27 cellular contexts compared by ENCODE assay signal in genomic region chr14:38128640-38129039, GRCh38.
"Had no signal": no experiment of that assay in that cellular context is flagged by ENCODE, and none has a peak within 500 bp of the region (broad histone marks: within the 10 kb centered on the region; RNA-seq: fewer than 3 reads in every experiment).

No MANE protein-coding gene starts in this region.

- DNase-seq: activated CD4-positive, alpha-beta memory T cell treated with anti-CD3 and anti-CD28 coated beads, Interleukin-2, amount 10 ng/mL, durations not matched to agents 7 days and 5 days; activated CD4-positive, alpha-beta T cell treated with anti-CD3 and anti-CD28 coated beads for 4 hours; activated CD4-positive, alpha-beta T cell treated with anti-CD3 and anti-CD28 coated beads, Interleukin-2, amount 10 ng/mL, durations not matched to agents 7 days and 5 days; activated CD4-positive, alpha-beta T cell treated with anti-CD3 and anti-CD28 coated beads, Interleukin-2, amount 50 U/mL, for 4 hours; activated CD4-positive, CD25-positive, alpha-beta regulatory T cell; activated CD4-positive, CD25-positive, alpha-beta regulatory T cell treated with anti-CD3 and anti-CD28 coated beads, Interleukin-2, amount 50 U/mL, for 72 hours; activated CD8-positive, alpha-beta memory T cell treated with anti-CD3 and anti-CD28 coated beads, Interleukin-2, amount 50 U/mL, for 48 hours; activated gamma-delta T cell; activated naive CD4-positive, alpha-beta T cell; activated naive CD4-positive, alpha-beta T cell treated with anti-CD3 and anti-CD28 coated beads, Interleukin-2, amount 10 ng/mL, durations not matched to agents 7 days and 5 days; activated naive CD8-positive, alpha-beta T cell treated with anti-CD3 and anti-CD28 coated beads, Interleukin-2, amount 10 ng/mL, durations not matched to agents 7 days and 5 days; activated T-cell treated with anti-CD3 and anti-CD28 coated beads for 4 hours; activated T-cell treated with anti-CD3 and anti-CD28 coated beads, Interleukin-2, amount 50 U/mL, for 24 hours; activated T-cell treated with anti-CD3 and anti-CD28 coated beads, Interleukin-2, amount 50 U/mL, for 72 hours; central memory CD4-positive, alpha-beta T cell; cerebellar nuclear complex; colonic mucosa; effector CD8-positive, alpha-beta T cell; foreskin fibroblast; head of caudate nucleus; hippocampal formation had no signal

- H3K27ac ChIP-seq: ascending aorta, breast epithelium, cardiac muscle cell, colonic mucosa had no signal

- H3K27me3 ChIP-seq: ascending aorta, breast epithelium, cardiac muscle cell, colonic mucosa had no signal

- H3K4me1 Mint-ChIP-seq: brain had no signal

- H3K9me3 Mint-ChIP-seq: activated CD4-positive, alpha-beta memory T cell treated with anti-CD3 and anti-CD28 coated beads, Interleukin-2, amount 10 ng/mL, durations not matched to agents 7 days and 5 days; activated CD4-positive, alpha-beta T cell treated with anti-CD3 and anti-CD28 coated beads, Interleukin-2, amount 10 ng/mL, durations not matched to agents 7 days and 5 days; activated naive CD4-positive, alpha-beta T cell treated with anti-CD3 and anti-CD28 coated beads, Interleukin-2, amount 10 ng/mL, durations not matched to agents 7 days and 5 days; activated T-cell treated with anti-CD3 and anti-CD28 coated beads, Interleukin-2, amount 50 U/mL, for 24 hours had no signal

- H3K27ac Mint-ChIP-seq: activated CD4-positive, alpha-beta memory T cell treated with anti-CD3 and anti-CD28 coated beads, Interleukin-2, amount 10 ng/mL, durations not matched to agents 7 days and 5 days; activated CD4-positive, alpha-beta T cell treated with anti-CD3 and anti-CD28 coated beads, Interleukin-2, amount 10 ng/mL, durations not matched to agents 7 days and 5 days; activated naive CD4-positive, alpha-beta T cell treated with anti-CD3 and anti-CD28 coated beads, Interleukin-2, amount 10 ng/mL, durations not matched to agents 7 days and 5 days; activated naive CD4-positive, alpha-beta T cell treated with anti-CD3 and anti-CD28 coated beads, Interleukin-2, amount 50 U/mL, for 72 hours; activated naive CD8-positive, alpha-beta T cell treated with anti-CD3 and anti-CD28 coated beads, Interleukin-2, amount 10 ng/mL, durations not matched to agents 7 days and 5 days; activated T-cell treated with anti-CD3 and anti-CD28 coated beads, Interleukin-2, amount 50 U/mL, for 72 hours; brain had no signal

- H3K4me3 Mint-ChIP-seq: activated CD4-positive, alpha-beta memory T cell treated with anti-CD3 and anti-CD28 coated beads, Interleukin-2, amount 10 ng/mL, durations not matched to agents 7 days and 5 days; activated CD4-positive, alpha-beta T cell treated with anti-CD3 and anti-CD28 coated beads, Interleukin-2, amount 10 ng/mL, durations not matched to agents 7 days and 5 days; activated naive CD4-positive, alpha-beta T cell treated with anti-CD3 and anti-CD28 coated beads, Interleukin-2, amount 10 ng/mL, durations not matched to agents 7 days and 5 days; activated naive CD8-positive, alpha-beta T cell treated with anti-CD3 and anti-CD28 coated beads, Interleukin-2, amount 10 ng/mL, durations not matched to agents 7 days and 5 days; activated T-cell treated with anti-CD3 and anti-CD28 coated beads, Interleukin-2, amount 50 U/mL, for 24 hours; activated T-cell treated with anti-CD3 and anti-CD28 coated beads, Interleukin-2, amount 50 U/mL, for 72 hours; brain had no signal

- H3K27me3 Mint-ChIP-seq: activated CD4-positive, alpha-beta memory T cell treated with anti-CD3 and anti-CD28 coated beads, Interleukin-2, amount 10 ng/mL, durations not matched to agents 7 days and 5 days; activated CD4-positive, alpha-beta T cell treated with anti-CD3 and anti-CD28 coated beads, Interleukin-2, amount 10 ng/mL, durations not matched to agents 7 days and 5 days; activated naive CD4-positive, alpha-beta T cell treated with anti-CD3 and anti-CD28 coated beads, Interleukin-2, amount 10 ng/mL, durations not matched to agents 7 days and 5 days; activated naive CD8-positive, alpha-beta T cell treated with anti-CD3 and anti-CD28 coated beads, Interleukin-2, amount 10 ng/mL, durations not matched to agents 7 days and 5 days; activated T-cell treated with anti-CD3 and anti-CD28 coated beads, Interleukin-2, amount 50 U/mL, for 24 hours; brain had no signal

- H3K4me1 ChIP-seq: ascending aorta, breast epithelium, colonic mucosa had no signal

- H3K9me3 ChIP-seq: ascending aorta, breast epithelium, colonic mucosa had no signal

- ATAC-seq: activated T-cell treated with anti-CD3 and anti-CD28 coated beads, Interleukin-2, amount 50 U/mL, for 72 hours; esophagus mucosa had no signal

- H3K36me3 ChIP-seq: ascending aorta, breast epithelium, cardiac muscle cell, colonic mucosa had no signal

- H3K36me3 Mint-ChIP-seq: activated naive CD4-positive, alpha-beta T cell treated with anti-CD3 and anti-CD28 coated beads, Interleukin-2, amount 10 ng/mL, durations not matched to agents 7 days and 5 days; activated naive CD4-positive, alpha-beta T cell treated with anti-CD3 and anti-CD28 coated beads, Interleukin-2, amount 50 U/mL, for 72 hours; brain had no signal

- H3K4me3 ChIP-seq: ascending aorta, breast epithelium, cardiac muscle cell, colonic mucosa had no signal
